ENCODE assay signal across 11 cellular contexts in genomic region chr12:47883663-47884195, GRCh38. TPM values are rescaled to one million over a fixed set of nuclear protein-coding genes. Genes with fewer than 3 reads are reported as not detected.
DNase-seq lines count a peak whose midpoint lies in the region; ATAC-seq lines count a peak whose summit lies in the region.
"Had no signal": no experiment of that assay in that cellular context is flagged by ENCODE, and none has a peak within 500 bp of the region (broad histone marks: within the 10 kb centered on the region; RNA-seq: fewer than 3 reads in every experiment).

No MANE protein-coding gene starts in this region.

- no peak for DNase-seq in stimulated activated naive CD8-positive, alpha-beta T cell treated with anti-CD3 and anti-CD28 coated beads, Interleukin-15, Interleukin-2, amounts not matched to agents 100 U/mL and 50 U/mL, for 24 hours
- no peak for DNase-seq in activated CD4-positive, alpha-beta memory T cell treated with anti-CD3 and anti-CD28 coated beads, Interleukin-2, amount 10 ng/mL, durations not matched to agents 7 days and 5 days
- DNase-seq in mesenteric fat pad (ENCODE audit: low spot score) (peak; percentile 79), NCI-H82 (lab: John Stamatoyannopoulos, UW) (no peak), NCI-H2029 (lab: John Stamatoyannopoulos, UW) (no peak)
- DNase-seq: amniotic stem cell, foreskin melanocyte, Right ventricle myocardium superior had no signal

- POLR2A ChIA-PET in activated CD4-positive, alpha-beta memory T cell treated with anti-CD3 and anti-CD28 coated beads, Interleukin-2, amount 10 ng/mL, durations not matched to agents 7 days and 5 days (lab: Charles Lee): interaction anchor here (0.7 to 12.6 kb wide), 21 partner anchors 8 to 223 kb away, joined by 3 to 205 read pairs (median 5); partner anchors contain the start of genes HDAC7, RPAP3, SENP1 and TMEM106C

- no peaks in the 10 kb centered on the region for H3K9me3 Mint-ChIP-seq in stimulated activated naive CD8-positive, alpha-beta T cell treated with anti-CD3 and anti-CD28 coated beads, Interleukin-15, Interleukin-2, amounts not matched to agents 100 ng/mL and 50 ng/mL, for 24 hours
- H3K9me3 Mint-ChIP-seq in activated CD4-positive, alpha-beta memory T cell treated with anti-CD3 and anti-CD28 coated beads, Interleukin-2, amount 10 ng/mL, durations not matched to agents 7 days and 5 days: no peaks in the 10 kb centered on the region
- H3K9me3 Mint-ChIP-seq: GM23338 had no signal

- H3K27me3 Mint-ChIP-seq in stimulated activated naive CD8-positive, alpha-beta T cell treated with anti-CD3 and anti-CD28 coated beads, Interleukin-15, Interleukin-2, amounts not matched to agents 100 ng/mL and 50 ng/mL, for 24 hours: no peaks in the 10 kb centered on the region
- no peaks in the 10 kb centered on the region for H3K27me3 Mint-ChIP-seq in activated CD4-positive, alpha-beta memory T cell treated with anti-CD3 and anti-CD28 coated beads, Interleukin-2, amount 10 ng/mL, durations not matched to agents 7 days and 5 days

- CTCF ChIA-PET in activated CD4-positive, alpha-beta memory T cell treated with anti-CD3 and anti-CD28 coated beads, Interleukin-2, amount 10 ng/mL, durations not matched to agents 7 days and 5 days (lab: Charles Lee): interaction anchor here (0.6 to 5.7 kb wide), 17 partner anchors 9 to 142 kb away, joined by 3 to 28 read pairs (median 5); partner anchors contain the start of genes TMEM106C and VDR

- H3K4me1 Mint-ChIP-seq in stimulated activated naive CD8-positive, alpha-beta T cell treated with anti-CD3 and anti-CD28 coated beads, Interleukin-15, Interleukin-2, amounts not matched to agents 100 ng/mL and 50 ng/mL, for 24 hours (ENCODE audit: low read depth): peaks cover 96% of the 10 kb centered on the region
- H3K4me1 Mint-ChIP-seq in activated CD4-positive, alpha-beta memory T cell treated with anti-CD3 and anti-CD28 coated beads, Interleukin-2, amount 10 ng/mL, durations not matched to agents 7 days and 5 days: peaks cover 84% of the 10 kb centered on the region

- peaks cover 67% of the 10 kb centered on the region for H3K36me3 Mint-ChIP-seq in stimulated activated naive CD8-positive, alpha-beta T cell treated with anti-CD3 and anti-CD28 coated beads, Interleukin-15, Interleukin-2, amounts not matched to agents 100 ng/mL and 50 ng/mL, for 24 hours (ENCODE audit: low read depth)
- peaks cover 65% of the 10 kb centered on the region for H3K36me3 Mint-ChIP-seq in activated CD4-positive, alpha-beta memory T cell treated with anti-CD3 and anti-CD28 coated beads, Interleukin-2, amount 10 ng/mL, durations not matched to agents 7 days and 5 days (ENCODE audit: low read depth)

- peak overlapping the region; percentile 78 for H3K4me3 Mint-ChIP-seq in stimulated activated naive CD8-positive, alpha-beta T cell treated with anti-CD3 and anti-CD28 coated beads, Interleukin-15, Interleukin-2, amounts not matched to agents 100 ng/mL and 50 ng/mL, for 24 hours
- peak overlapping the region; percentile 80 for H3K4me3 Mint-ChIP-seq in activated CD4-positive, alpha-beta memory T cell treated with anti-CD3 and anti-CD28 coated beads, Interleukin-2, amount 10 ng/mL, durations not matched to agents 7 days and 5 days
- H3K4me3 Mint-ChIP-seq: GM23338 had no signal

- ATAC-seq in stimulated activated naive CD8-positive, alpha-beta T cell treated with anti-CD3 and anti-CD28 coated beads, Interleukin-15, Interleukin-2, amounts not matched to agents 100 U/mL and 50 U/mL, for 24 hours: no peak
- no peak for ATAC-seq in GM18517 (IDR thresholded peaks at IDR 0.05; ENCODE audit: unreplicated experiment)

- H3K27ac Mint-ChIP-seq in stimulated activated naive CD8-positive, alpha-beta T cell treated with anti-CD3 and anti-CD28 coated beads, Interleukin-15, Interleukin-2, amounts not matched to agents 100 ng/mL and 50 ng/mL, for 24 hours: peak overlapping the region; percentile 95
- H3K27ac Mint-ChIP-seq in activated CD4-positive, alpha-beta memory T cell treated with anti-CD3 and anti-CD28 coated beads, Interleukin-2, amount 10 ng/mL, durations not matched to agents 7 days and 5 days: peak overlapping the region; percentile 98
- H3K27ac Mint-ChIP-seq: GM23338 had no signal

RNA-seq across cellular contexts. Expression of gene VDR, which starts 21.1 kb away (rescaled TPM):
- 10 to 100 TPM; 62.9 to 65.5 TPM for total RNA-seq in activated CD4-positive, alpha-beta memory T cell treated with anti-CD3 and anti-CD28 coated beads, Interleukin-2, amount 10 ng/mL, durations not matched to agents 7 days and 5 days
- total RNA-seq in mesenteric fat pad: 9.8 TPM
